ENCODE assay signal across 16 cellular contexts in the genomic region with DNA sequence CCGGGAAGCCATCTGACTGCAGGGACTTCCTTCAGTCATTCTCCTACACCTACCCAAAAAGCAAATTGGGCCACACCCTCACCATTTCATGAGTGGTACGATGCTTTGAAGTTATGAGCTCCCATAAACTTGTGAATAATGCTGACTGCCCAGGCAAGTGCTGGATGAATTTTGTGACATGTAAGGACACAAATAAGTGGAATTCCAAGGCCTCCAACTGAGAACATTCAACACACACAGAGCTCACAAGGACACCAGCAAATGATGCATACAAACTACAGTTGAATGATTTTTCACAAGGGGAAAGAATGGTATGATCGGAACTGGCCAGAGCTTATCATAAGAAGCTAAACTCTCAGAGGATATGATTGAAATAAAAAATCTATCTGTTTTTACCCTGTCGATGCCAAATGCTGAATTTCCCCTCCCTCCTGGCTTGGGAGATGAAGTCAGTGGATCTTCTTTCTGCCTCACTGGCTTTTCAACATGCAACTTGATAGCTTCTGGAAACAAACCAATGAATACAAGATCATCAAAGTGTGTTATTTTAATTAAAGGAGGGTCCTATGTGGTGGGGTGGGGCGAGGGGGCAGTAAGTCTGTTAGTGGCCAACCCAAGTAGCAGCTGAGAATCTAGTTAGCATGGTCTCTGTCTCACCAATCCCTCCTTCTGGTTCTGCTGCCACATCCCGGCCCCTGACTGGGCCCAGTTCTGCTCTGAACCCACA.
"Had no signal": no experiment of that assay in that cellular context is flagged by ENCODE, and none has a peak within 500 bp of the region (broad histone marks: within the 10 kb centered on the region; RNA-seq: fewer than 3 reads in every experiment).

No MANE protein-coding gene starts in this region.

- DNase-seq: activated CD4-positive, alpha-beta T cell treated with anti-CD3 and anti-CD28 coated beads, Interleukin-2, amount 10 ng/mL, durations not matched to agents 7 days and 5 days; activated CD4-positive, CD25-positive, alpha-beta regulatory T cell; activated CD8-positive, alpha-beta memory T cell treated with anti-CD3 and anti-CD28 coated beads for 24 hours; activated naive CD4-positive, alpha-beta T cell treated with anti-CD3 and anti-CD28 coated beads for 36 hours; adrenal gland; caudate nucleus; cortex of kidney; effector memory CD4-positive, alpha-beta T cell; heart left ventricle; left ventricle myocardium inferior; mesendoderm; stimulated activated CD4-positive, alpha-beta T cell treated with anti-CD3 and anti-CD28 coated beads, Interleukin-4, amount 100 ng/mL, for 1 hour had no signal

- H3K4me3 Mint-ChIP-seq: activated CD4-positive, alpha-beta T cell treated with anti-CD3 and anti-CD28 coated beads, Interleukin-2, amount 10 ng/mL, durations not matched to agents 7 days and 5 days; activated naive CD4-positive, alpha-beta T cell treated with anti-CD3 and anti-CD28 coated beads for 36 hours; activated T-helper 17 cell treated with anti-CD3 and anti-CD28 coated beads, Interleukin-2, amount 50 U/mL, for 72 hours; stimulated activated naive CD8-positive, alpha-beta T cell treated with anti-CD3 and anti-CD28 coated beads, Interleukin-15, Interleukin-2, amounts not matched to agents 100 ng/mL and 50 ng/mL, for 24 hours had no signal

- H3K9me3 Mint-ChIP-seq: activated CD4-positive, alpha-beta T cell treated with anti-CD3 and anti-CD28 coated beads, Interleukin-2, amount 10 ng/mL, durations not matched to agents 7 days and 5 days; activated naive CD4-positive, alpha-beta T cell treated with anti-CD3 and anti-CD28 coated beads for 36 hours; activated T-helper 17 cell treated with anti-CD3 and anti-CD28 coated beads, Interleukin-2, amount 50 U/mL, for 72 hours; stimulated activated naive CD8-positive, alpha-beta T cell treated with anti-CD3 and anti-CD28 coated beads, Interleukin-15, Interleukin-2, amounts not matched to agents 100 ng/mL and 50 ng/mL, for 24 hours had no signal

- H3K27ac ChIP-seq: adrenal gland, heart left ventricle, left ventricle myocardium inferior, parathyroid adenoma, thoracic aorta had no signal

- ATAC-seq: activated T-helper 17 cell treated with anti-CD3 and anti-CD28 coated beads, Interleukin-2, amount 50 U/mL, for 72 hours; heart left ventricle had no signal

- H3K4me1 Mint-ChIP-seq: activated CD4-positive, alpha-beta T cell treated with anti-CD3 and anti-CD28 coated beads, Interleukin-2, amount 10 ng/mL, durations not matched to agents 7 days and 5 days had no signal

- H3K9ac ChIP-seq: parathyroid adenoma had no signal

- H3K36me3 ChIP-seq: adrenal gland, heart left ventricle, left ventricle myocardium inferior, thoracic aorta had no signal

- H3K27me3 Mint-ChIP-seq: activated CD4-positive, alpha-beta T cell treated with anti-CD3 and anti-CD28 coated beads, Interleukin-2, amount 10 ng/mL, durations not matched to agents 7 days and 5 days; stimulated activated naive CD8-positive, alpha-beta T cell treated with anti-CD3 and anti-CD28 coated beads, Interleukin-15, Interleukin-2, amounts not matched to agents 100 ng/mL and 50 ng/mL, for 24 hours had no signal

- H2AFZ ChIP-seq: parathyroid adenoma had no signal

- H3K4me1 ChIP-seq: adrenal gland, left ventricle myocardium inferior, parathyroid adenoma had no signal

- H3K27ac Mint-ChIP-seq: activated CD4-positive, alpha-beta T cell treated with anti-CD3 and anti-CD28 coated beads, Interleukin-2, amount 10 ng/mL, durations not matched to agents 7 days and 5 days; activated naive CD4-positive, alpha-beta T cell treated with anti-CD3 and anti-CD28 coated beads for 36 hours; activated T-helper 17 cell treated with anti-CD3 and anti-CD28 coated beads, Interleukin-2, amount 50 U/mL, for 72 hours; stimulated activated naive CD8-positive, alpha-beta T cell treated with anti-CD3 and anti-CD28 coated beads, Interleukin-15, Interleukin-2, amounts not matched to agents 100 ng/mL and 50 ng/mL, for 24 hours had no signal

- H3K4me3 ChIP-seq: adrenal gland, heart left ventricle, left ventricle myocardium inferior, thoracic aorta had no signal

- H3K9me3 ChIP-seq: adrenal gland, heart left ventricle, left ventricle myocardium inferior, thoracic aorta had no signal

- H3K79me2 ChIP-seq: parathyroid adenoma had no signal
